ENCODE assay signal across 29 cellular contexts in genomic region chr9:83106772-83107171, GRCh38. TPM values are rescaled to one million over a fixed set of nuclear protein-coding genes. Genes with fewer than 3 reads are reported as not detected.
"Had no signal": no experiment of that assay in that cellular context is flagged by ENCODE, and none has a peak within 500 bp of the region (broad histone marks: within the 10 kb centered on the region; RNA-seq: fewer than 3 reads in every experiment).

No MANE protein-coding gene starts in this region.

- H3K27me3 ChIP-seq: MG63 had no signal

- DNase-seq: Karpas-422, Kasumi-1, KG1, MG63, MM.1S, MV-4-11, NCI-H1048, NCI-H1092, NCI-H1092 treated with DMSO at 0.1 percent for 48 hours, NCI-H1105, NCI-H1105 treated with DMSO at 0.1 percent for 48 hours, NCI-H1417, NCI-H1417 treated with DMSO at 0.1 percent for 48 hours, NCI-H1436, NCI-H1436 treated with DMSO at 0.1 percent for 48 hours, NCI-H146, NCI-H187, NCI-H187 treated with DMSO at 0.1 percent for 48 hours, NCI-H1930, NCI-H2029, NCI-H2029 treated with DMSO at 0.1 percent for 48 hours, NCI-H2081, NCI-H2081 treated with DMSO at 0.1 percent for 48 hours, NCI-H2227 treated with DMSO at 0.1 percent for 48 hours, NCI-H226, NCI-H345, NCI-H510A had no signal

- H3K9me3 ChIP-seq: MG63 had no signal

- H3K27ac ChIP-seq: KMS-11 had no signal

- H3K36me3 ChIP-seq: MG63 had no signal

- H3K4me3 ChIP-seq: MG63 had no signal

RNA-seq across cellular contexts. Expression of gene RASEF, which starts 43.8 kb away (rescaled TPM):
- total RNA-seq: LHCN-M2 had no signal
